ENCODE assay signal across 13 cellular contexts in the genomic region with DNA sequence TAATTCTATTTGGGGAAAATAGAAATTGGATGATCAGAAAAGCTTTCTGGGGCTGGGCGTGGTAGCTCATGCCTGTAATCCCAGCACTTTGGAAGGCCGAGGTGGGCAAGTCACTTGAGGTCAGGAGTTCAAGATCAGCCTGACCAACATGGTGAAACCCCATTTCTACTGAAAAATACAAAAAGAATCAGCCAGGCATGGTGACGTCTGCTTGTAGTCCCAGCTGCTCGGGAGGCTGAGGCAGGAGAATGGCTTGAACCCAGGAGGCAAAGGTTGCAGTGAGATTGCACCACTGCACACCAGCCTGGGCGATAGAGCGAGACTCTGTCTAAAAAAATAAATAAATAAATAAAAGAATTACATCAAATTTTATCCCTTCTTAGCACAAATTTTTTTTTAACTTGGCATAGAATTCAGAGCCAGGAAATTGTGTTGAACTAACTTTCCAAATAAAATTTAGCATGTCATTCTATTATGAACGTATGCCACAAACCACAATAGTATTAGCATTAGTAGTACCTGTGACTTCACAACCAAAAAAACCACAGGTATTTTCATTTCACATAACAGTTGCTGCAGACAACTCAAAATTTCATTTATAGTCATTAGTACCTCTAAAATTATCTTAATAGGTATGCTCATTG. TPM values are rescaled to one million over a fixed set of nuclear protein-coding genes. Genes with fewer than 3 reads are reported as not detected.
DNase-seq lines count a peak whose midpoint lies in the region; ATAC-seq, FAIRE-seq and TF ChIP-seq lines count a peak whose summit lies in the region.
"Had no signal": no experiment of that assay in that cellular context is flagged by ENCODE, and none has a peak within 500 bp of the region (broad histone marks: within the 10 kb centered on the region; RNA-seq: fewer than 3 reads in every experiment).

No MANE protein-coding gene starts in this region.

- TF ChIP-seq CTCF in choroid plexus epithelial cell (conservative IDR thresholded peaks at IDR 0.05; ENCODE audit: low read depth, low read length), result no peak
- no peak for TF ChIP-seq CTCF in Calu3 (IDR thresholded peaks at IDR 0.05; ENCODE audit: unreplicated experiment)

- no peak overlapping the region for H3K27ac Mint-ChIP-seq in Calu3 (ENCODE audit: unreplicated experiment)
- H3K27ac Mint-ChIP-seq: activated CD4-positive, alpha-beta memory T cell treated with anti-CD3 and anti-CD28 coated beads, Interleukin-2, amount 10 ng/mL, durations not matched to agents 7 days and 5 days had no signal

- DNase-seq in GM18507 (ENCODE audit: extremely low spot score, insufficient read length, low read depth) (peak; percentile 23), choroid plexus epithelial cell (ENCODE audit: low read depth) (peak; percentile 20), Calu3 (no peak), NCI-H2227 (lab: John Stamatoyannopoulos, UW; ENCODE audit: unreplicated experiment) (no peak), NCI-H345 treated with DMSO at 0.1 percent for 48 hours (lab: John Stamatoyannopoulos, UW; ENCODE audit: unreplicated experiment) (no peak)
- no peak for DNase-seq in activated CD4-positive, alpha-beta T cell treated with anti-CD3 and anti-CD28 coated beads, Interleukin-2, amount 50 U/mL, for 4 hours
- DNase-seq: activated CD4-positive, alpha-beta memory T cell treated with anti-CD3 and anti-CD28 coated beads, Interleukin-2, amount 10 ng/mL, durations not matched to agents 7 days and 5 days; amniotic stem cell; esophagus squamous epithelium; SHP77; uterus had no signal

- H3K4me3 ChIP-seq in choroid plexus epithelial cell (ENCODE audit: low read depth, low read length), result no peak overlapping the region
- H3K4me3 ChIP-seq: esophagus squamous epithelium, uterus had no signal

- H3K27me3 Mint-ChIP-seq in Calu3 (ENCODE audit: unreplicated experiment), result no peaks in the 10 kb centered on the region
- H3K27me3 Mint-ChIP-seq: activated CD4-positive, alpha-beta memory T cell treated with anti-CD3 and anti-CD28 coated beads, Interleukin-2, amount 10 ng/mL, durations not matched to agents 7 days and 5 days had no signal

- ATAC-seq in GM21529 (IDR thresholded peaks at IDR 0.05; ENCODE audit: unreplicated experiment) (peak; percentile 37), HG03196 (IDR thresholded peaks at IDR 0.05; ENCODE audit: unreplicated experiment) (peak; percentile 30)

- H3K4me1 Mint-ChIP-seq in Calu3 (ENCODE audit: low read depth, unreplicated experiment), result peaks cover 35% of the 10 kb centered on the region

- no TSS peak for BruUV-seq in Calu3 (replicated peaks; lab: Mats Ljungman, UMichigan)

- peaks cover 18% of the 10 kb centered on the region for H3K36me3 Mint-ChIP-seq in Calu3 (ENCODE audit: insufficient read depth, unreplicated experiment)

- H3K4me3 Mint-ChIP-seq in Calu3 (ENCODE audit: low read depth, unreplicated experiment), result no peak overlapping the region
- H3K4me3 Mint-ChIP-seq: activated CD4-positive, alpha-beta memory T cell treated with anti-CD3 and anti-CD28 coated beads, Interleukin-2, amount 10 ng/mL, durations not matched to agents 7 days and 5 days had no signal

- H3K9me3 Mint-ChIP-seq in Calu3 (ENCODE audit: low read depth, unreplicated experiment), result peaks cover 3% of the 10 kb centered on the region
- H3K9me3 Mint-ChIP-seq: activated CD4-positive, alpha-beta memory T cell treated with anti-CD3 and anti-CD28 coated beads, Interleukin-2, amount 10 ng/mL, durations not matched to agents 7 days and 5 days had no signal

- CTCF ChIA-PET in Calu3 (lab: Charles Lee), result no interaction called here

- FAIRE-seq in GM18507 (lab: Jason Lieb, UNC), result peak; percentile 39

- intact Hi-C loops in Calu3 (cut with micrococcal nuclease; ENCODE audit: unreplicated experiment), result no loop called here

RNA-seq across cellular contexts. Expression of gene ANKRD13C, which starts 4.5 kb away (rescaled TPM):
- 24.6 and 25.2 TPM in 2 replicates for total RNA-seq in Calu3 (2022)

RNA-seq across cellular contexts. Expression of gene CTH, which starts 52.0 kb away (rescaled TPM):
- 15.5 and 15.9 TPM in 2 replicates for total RNA-seq in Calu3 (2022)

Comparison
In these comparisons a context has a peak if more than half of its experiments do, and no peak if none do; other contexts are left out.
1. DNase-seq: peak in GM18507 (single experiment) and choroid plexus epithelial cell (single experiment); none in Calu3 (single experiment), NCI-H2227 (single experiment), activated CD4-positive, alpha-beta T cell treated with anti-CD3 and anti-CD28 coated beads, Interleukin-2, amount 50 U/mL, for 4 hours (0 of 2) and NCI-H345 treated with DMSO at 0.1 percent for 48 hours (single experiment).